ENCODE assay signal across 12 cellular contexts in genomic region chr6:26475823-26476729, GRCh38. TPM values are rescaled to one million over a fixed set of nuclear protein-coding genes. Genes with fewer than 3 reads are reported as not detected.
A peak's percentile ranks its signal among the peaks of the same experiment; 100 is the strongest.
DNase-seq lines count a peak whose midpoint lies in the region; ATAC-seq and TF ChIP-seq lines count a peak whose summit lies in the region.
"Had no signal": no experiment of that assay in that cellular context is flagged by ENCODE, and none has a peak within 500 bp of the region (broad histone marks: within the 10 kb centered on the region; RNA-seq: fewer than 3 reads in every experiment).

No MANE protein-coding gene starts in this region.

- intact Hi-C loops in CD8-positive, alpha-beta T cell (cut with DNase I, micrococcal nuclease) = loop anchor here (2.0 kb wide), 3 partner anchors 63 to 111 kb away; partner anchors contain the start of genes BTN3A1 (in 1 of the 2), BTN3A2 (in 1 of the 2) and HMGN4 (in 1 of the 2)

- H3K36me3 ChIP-seq in CD8-positive, alpha-beta T cell (ENCODE audit: insufficient read depth, low read length) = no peaks in the 10 kb centered on the region

- H3K4me3 ChIP-seq in CD8-positive, alpha-beta T cell (ENCODE audit: low read depth, low read length) = no peak overlapping the region

- H3K9me3 Mint-ChIP-seq in CD8-positive, alpha-beta T cell = peaks cover 2% of the 10 kb centered on the region
- peaks cover 7% of the 10 kb centered on the region for H3K9me3 Mint-ChIP-seq in central memory CD8-positive, alpha-beta T cell
- peaks cover 0 to 10% (median 4%) of the 10 kb centered on the region in 9 donors for H3K9me3 Mint-ChIP-seq in naive thymus-derived CD8-positive, alpha-beta T cell

- H3K4me1 ChIP-seq in CD8-positive, alpha-beta T cell (ENCODE audit: insufficient read depth, low read length) = peaks cover 39% of the 10 kb centered on the region

- H3K27me3 Mint-ChIP-seq in CD8-positive, alpha-beta T cell (ENCODE audit: low read depth) = no peaks in the 10 kb centered on the region
- H3K27me3 Mint-ChIP-seq in central memory CD8-positive, alpha-beta T cell = no peaks in the 10 kb centered on the region
- H3K27me3 Mint-ChIP-seq in naive thymus-derived CD8-positive, alpha-beta T cell = no peaks in the 10 kb centered on the region

- ATAC-seq in CD8-positive, alpha-beta T cell = no peak
- no peak for ATAC-seq in central memory CD8-positive, alpha-beta T cell (replicated peaks; ENCODE audit: extremely low read depth, poor library complexity, severe bottlenecking)
- ATAC-seq in naive thymus-derived CD8-positive, alpha-beta T cell = no peak
- no peak for ATAC-seq in GM19452 (IDR thresholded peaks at IDR 0.05; ENCODE audit: unreplicated experiment)
- ATAC-seq in activated CD4-positive, CD25-positive, alpha-beta regulatory T cell treated with anti-CD3 and anti-CD28 coated beads, Interleukin-2, amount 50 U/mL, for 24 hours = no peak

- H3K27me3 ChIP-seq in CD8-positive, alpha-beta T cell (ENCODE audit: insufficient read depth, low read length) = no peaks in the 10 kb centered on the region

- CTCF ChIA-PET in CD8-positive, alpha-beta T cell (lab: Charles Lee) = interaction anchor here (0.7 to 1.3 kb wide), 3 partner anchors 9 to 74 kb away, joined by 3 to 4 read pairs (median 4); no protein-coding TSS in a partner anchor

- peaks cover 50% of the 10 kb centered on the region for H3K4me1 Mint-ChIP-seq in CD8-positive, alpha-beta T cell (ENCODE audit: low read depth)
- H3K4me1 Mint-ChIP-seq in central memory CD8-positive, alpha-beta T cell = peaks cover 52% of the 10 kb centered on the region
- H3K4me1 Mint-ChIP-seq in naive thymus-derived CD8-positive, alpha-beta T cell = peaks cover 25 to 75% (median 66%) of the 10 kb centered on the region in 4 donors

- no peak for DNase-seq in CD8-positive, alpha-beta T cell
- peak; percentile 34 for DNase-seq in LHCN-M2 (ENCODE audit: low read depth)
- no peak for DNase-seq in central memory CD8-positive, alpha-beta T cell (ENCODE audit: low spot score in 2 of 2)
- no peak for DNase-seq in naive thymus-derived CD8-positive, alpha-beta T cell
- no peak for DNase-seq in AML-193 (lab: John Stamatoyannopoulos, UW)
- DNase-seq in NCI-H1694 treated with DMSO at 0.1 percent for 48 hours (lab: John Stamatoyannopoulos, UW) = no peak
- DNase-seq: activated CD8-positive, alpha-beta memory T cell treated with anti-CD3 and anti-CD28 coated beads, Interleukin-2, amount 50 U/mL, for 48 hours; NCI-H1048 had no signal

- POLR2A ChIA-PET in CD8-positive, alpha-beta T cell (lab: Charles Lee) = interaction anchor here (3.8 kb wide), 1 partner anchor 57 kb away, joined by 15 read pairs; no protein-coding TSS in a partner anchor
- POLR2A ChIA-PET in naive thymus-derived CD8-positive, alpha-beta T cell (lab: Charles Lee) = interaction anchor here (0.7 to 3.8 kb wide), 10 partner anchors 30 to 278 kb away, joined by 3 to 55 read pairs (median 4); partner anchors contain the start of gene HMGN4

- no peak for TF ChIP-seq CTCF in CD8-positive, alpha-beta T cell (IDR thresholded peaks at IDR 0.05)

- peaks cover 15% of the 10 kb centered on the region for H3K36me3 Mint-ChIP-seq in CD8-positive, alpha-beta T cell
- peaks cover 13% of the 10 kb centered on the region for H3K36me3 Mint-ChIP-seq in central memory CD8-positive, alpha-beta T cell (ENCODE audit: insufficient read depth)
- H3K36me3 Mint-ChIP-seq in naive thymus-derived CD8-positive, alpha-beta T cell = peaks cover 0 to 16% (median 8%) of the 10 kb centered on the region in 3 donors

- H3K4me3 Mint-ChIP-seq in CD8-positive, alpha-beta T cell = no peak overlapping the region
- H3K4me3 Mint-ChIP-seq in central memory CD8-positive, alpha-beta T cell = no peak overlapping the region
- H3K4me3 Mint-ChIP-seq in naive thymus-derived CD8-positive, alpha-beta T cell = peak overlapping the region in 8 of 10 donors; percentile 30 to 100 (median 48)

- H3K9me3 ChIP-seq in CD8-positive, alpha-beta T cell (ENCODE audit: low read length) = no peaks in the 10 kb centered on the region

- H3K27ac Mint-ChIP-seq in CD8-positive, alpha-beta T cell = peak overlapping the region; percentile 45
- H3K27ac Mint-ChIP-seq in central memory CD8-positive, alpha-beta T cell (ENCODE audit: low read depth) = peak overlapping the region; percentile 100
- peak overlapping the region; percentile 87 to 100 (median 97) for H3K27ac Mint-ChIP-seq in naive thymus-derived CD8-positive, alpha-beta T cell

- H3K27ac ChIP-seq in CD8-positive, alpha-beta T cell (ENCODE audit: low read depth, low read length) = no peak overlapping the region

RNA-seq across cellular contexts. Expression of gene BTN2A1, which starts 18.3 kb away (rescaled TPM):
- 10 to 100 TPM; 16.4 to 17.3 TPM for total RNA-seq in CD8-positive, alpha-beta T cell
- 21.3 and 22.9 TPM in 2 replicates for total RNA-seq in LHCN-M2 (2014; rRNA removed)
- polyA plus RNA-seq in LHCN-M2 (2012) = 20.0 TPM
- total RNA-seq in naive thymus-derived CD8-positive, alpha-beta T cell = 10 to 100 TPM; 59.0 to 63.6 TPM
- polyA plus RNA-seq in naive thymus-derived CD8-positive, alpha-beta T cell = 10 to 100 TPM in 2 of 3 donors, 1 to 10 TPM in 1; 9.6 to 13.7 (median 11.6) TPM

RNA-seq across cellular contexts. Expression of gene BTN1A1, which starts 24.0 kb away (rescaled TPM):
- not detected for total RNA-seq in CD8-positive, alpha-beta T cell
- total RNA-seq in LHCN-M2 (2014; rRNA removed) = not detected in 2 replicates
- polyA plus RNA-seq in LHCN-M2 (2012) = not detected
- total RNA-seq in naive thymus-derived CD8-positive, alpha-beta T cell = not detected
- not detected for polyA plus RNA-seq in naive thymus-derived CD8-positive, alpha-beta T cell
- total RNA-seq: lower leg skin had no signal
- polyA plus RNA-seq: urinary bladder had no signal

RNA-seq across cellular contexts. Expression of gene BTN3A3, which starts 35.8 kb away (rescaled TPM):
- total RNA-seq in CD8-positive, alpha-beta T cell = 10 to 100 TPM; 44.9 to 51.8 TPM
- 9.8 and 12.2 TPM in 2 replicates for total RNA-seq in LHCN-M2 (2014; rRNA removed)
- 6.3 TPM for polyA plus RNA-seq in LHCN-M2 (2012)
- total RNA-seq in naive thymus-derived CD8-positive, alpha-beta T cell = 100 to 1,000 TPM; 203 to 208 TPM
- polyA plus RNA-seq in naive thymus-derived CD8-positive, alpha-beta T cell = 10 to 100 TPM; 65.0 to 80.2 (median 79.3) TPM

Comparison
In these comparisons a context has a peak if more than half of its experiments do, and no peak if none do; other contexts are left out.
1. H3K27ac Mint-ChIP-seq: peak in every context shown above with its lines; median percentile 100 in central memory CD8-positive, alpha-beta T cell; 97 in naive thymus-derived CD8-positive, alpha-beta T cell; 45 in CD8-positive, alpha-beta T cell.
2. H3K4me3 Mint-ChIP-seq: peak in naive thymus-derived CD8-positive, alpha-beta T cell (8 of 10); none in CD8-positive, alpha-beta T cell (single experiment) and central memory CD8-positive, alpha-beta T cell (single experiment).